1 cellular context compared by ENCODE assay signal in genomic region chr2:159891917-159892691, GRCh38.
A peak's percentile ranks its signal among the peaks of the same experiment; 100 is the strongest.
TF ChIP-seq lines count a peak whose summit lies in the region.

No MANE protein-coding gene starts in this region.

TF ChIP-seq in HCT116, 20 proteins besides CTCF, POLR2A, EP300 and RAD21 (continued from another document):
- TF ChIP-seq CBX3 (IDR thresholded peaks at IDR 0.05; ENCODE audit: low read depth) (peak; percentile 71; the same call in 1 of the 2 replicates), MAX (IDR thresholded peaks at IDR 0.05) (peak; percentile 17; the same call in 1 of the 2 replicates)
